In the genomic region with DNA sequence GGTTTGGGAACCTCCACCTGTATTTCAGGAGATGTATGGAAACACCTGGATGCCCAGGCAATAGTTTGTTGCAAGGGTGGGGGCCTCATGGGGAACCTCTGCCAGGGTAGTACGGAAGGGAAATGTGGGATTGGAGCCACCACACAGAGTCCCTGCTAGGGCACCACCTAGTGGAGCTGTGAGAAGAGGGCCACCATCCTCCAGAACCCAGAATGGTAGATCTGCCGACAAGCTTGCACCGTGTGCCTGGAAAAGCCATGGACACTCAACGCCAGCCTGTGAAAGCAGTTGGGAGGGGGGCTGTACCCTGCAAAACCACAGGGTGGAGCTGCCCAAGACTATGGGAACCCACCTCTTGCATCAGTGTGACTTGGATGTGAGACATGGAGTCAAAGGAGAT, we compare ENCODE assay signal across 8 cellular contexts.
DNase-seq lines count a peak whose midpoint lies in the region; FAIRE-seq and TF ChIP-seq lines count a peak whose summit lies in the region.
"Not testable (repeated sequence)": the region's sequence is repeated elsewhere in the genome, so short reads cannot be mapped to it uniquely, and the experiment has no call there.

No MANE protein-coding gene starts in this region.

- POLR2A ChIA-PET in A673 (lab: Charles Lee; ENCODE audit: low non-redundant PET), result not testable (repeated sequence)
- POLR2A ChIA-PET in H1 (lab: Charles Lee; ENCODE audit: partially characterized antibody), result interaction anchor here (0.7 to 0.9 kb wide), 2 partner anchors 9 to 18 kb away, joined by 3 read pairs; no protein-coding TSS in a partner anchor

- not testable (repeated sequence) for H2BK15ac ChIP-seq in H1 (ENCODE audit: low read length)

- H2AFZ ChIP-seq in H1 (ENCODE audit: low read length); trophoblast cell (ENCODE audit: insufficient read depth, low read length, poor library complexity): not testable (repeated sequence)

- H4K5ac ChIP-seq in H1 (ENCODE audit: insufficient read length, low read depth, low read length), result not testable (repeated sequence)

- H3K18ac ChIP-seq in H1 (ENCODE audit: extremely low read depth, low read length); trophoblast cell (ENCODE audit: low read length): not testable (repeated sequence)

- H2BK120ac ChIP-seq in H1 (replicated peaks; ENCODE audit: low read depth, low read length); trophoblast cell (ENCODE audit: insufficient read depth, low read length, poor library complexity): not testable (repeated sequence)

- H3K36me3 ChIP-seq in A673 (ENCODE audit: insufficient read depth, low read length, poor library complexity, severe bottlenecking); H1 (ENCODE audit: control insufficient read depth in 2 of 4, insufficient read depth in 4 of 4, low read length in 3 of 4); trophoblast cell (ENCODE audit: control insufficient read depth in 1 of 2, insufficient read depth in 2 of 2, low read length in 2 of 2): not testable (repeated sequence)

- H3K9ac ChIP-seq in H1 (replicated peaks in 1 of 4; ENCODE audit: extremely low read depth in 1 of 4, low read depth in 3 of 4, low read length in 3 of 4); trophoblast cell (ENCODE audit: low read length): not testable (repeated sequence)

- not testable (repeated sequence) for BruUV-seq in A673 (replicated peaks; lab: Mats Ljungman, UMichigan)

- H3K4me2 ChIP-seq in H1 (ENCODE audit: insufficient read depth in 1 of 2, low read depth in 2 of 2, low read length in 2 of 2); trophoblast cell (ENCODE audit: low read length): not testable (repeated sequence)

- intact Hi-C loops in A673 (cut with micrococcal nuclease; ENCODE audit: unreplicated experiment), result not testable (repeated sequence)

- not testable (repeated sequence) for H3K9me3 ChIP-seq in A673 (ENCODE audit: low read depth, low read length, poor library complexity, severe bottlenecking); H1 (ENCODE audit: insufficient read depth in 2 of 2, low read depth in 1 of 2, low read length in 1 of 2); trophoblast cell (ENCODE audit: insufficient read depth, low read depth, low read length)

- not testable (repeated sequence) for H3K56ac ChIP-seq in H1 (replicated peaks; ENCODE audit: insufficient read length, low read depth, low read length)

- peak; percentile 51 for TF ChIP-seq CTCF in A673 (conservative IDR thresholded peaks at IDR 0.05; ENCODE audit: low read depth, low read length)
- peak; percentile 43 for TF ChIP-seq CTCF in GM12864 (IDR thresholded peaks at IDR 0.05; ENCODE audit: low read depth, low read length, missing control alignments)
- peak; percentile 59; the same call in 1 of the 2 replicates for TF ChIP-seq CTCF in VCaP (conservative IDR thresholded peaks at IDR 0.05)
- peak; percentile 48 to 65 (median 53) for TF ChIP-seq CTCF in H1 (IDR thresholded peaks at IDR 0.05; ENCODE audit: control extremely low read depth in 1 of 3, insufficient read depth in 1 of 3, low read depth in 1 of 3, low read length in 3 of 3)

- FAIRE-seq in H1 (lab: Jason Lieb, UNC), result peak; percentile 45

- H4K8ac ChIP-seq in H1 (ENCODE audit: extremely low read depth, insufficient read depth, low read length); trophoblast cell (ENCODE audit: low read depth, low read length): not testable (repeated sequence)

- H4K20me1 ChIP-seq in H1 (replicated peaks in 1 of 2; ENCODE audit: control insufficient read depth in 1 of 2, insufficient read depth in 2 of 2, low read length in 2 of 2), result not testable (repeated sequence)

- not testable (repeated sequence) for H4K91ac ChIP-seq in H1 (replicated peaks; ENCODE audit: insufficient read length, low read length); trophoblast cell (ENCODE audit: low read depth, low read length)

- DNase-seq in A673 (ENCODE audit: low spot score) (peak; percentile 39), NCI-H82 (lab: John Stamatoyannopoulos, UW) (peak; percentile 17), H1 (ENCODE audit: low read depth in 1 of 2, low spot score in 2 of 2) (peak; percentile 46 to 63), iPS-NIHi7 (ENCODE audit: extremely low spot score) (peak; percentile 15), trophoblast cell (peak; percentile 3 to 55)
- not testable (repeated sequence) for DNase-seq in GM12864 (ENCODE audit: low read depth)

- not testable (repeated sequence) for H3K4me1 ChIP-seq in A673 (ENCODE audit: insufficient read depth, low read length, poor library complexity, severe bottlenecking); H1 (replicated peaks in 1 of 4; ENCODE audit: control insufficient read depth in 3 of 4, insufficient read depth in 4 of 4, low read length in 3 of 4); trophoblast cell (ENCODE audit: control insufficient read depth in 1 of 2, insufficient read depth in 2 of 2, low read length in 2 of 2)

- not testable (repeated sequence) for H3K4ac ChIP-seq in H1 (replicated peaks; ENCODE audit: insufficient read length, low read depth, low read length); trophoblast cell (ENCODE audit: low read depth, low read length)

- H3K14ac ChIP-seq in H1 (ENCODE audit: insufficient read length); trophoblast cell (ENCODE audit: low read length): not testable (repeated sequence)

- H2BK12ac ChIP-seq in H1 (ENCODE audit: low read depth, low read length), result not testable (repeated sequence)
- peak overlapping the region; percentile 36 for H2BK12ac ChIP-seq in trophoblast cell (ENCODE audit: low read length)

- H3K4me3 ChIP-seq in A673 (ENCODE audit: low read depth, low read length, poor library complexity, severe bottlenecking); GM12864 (ENCODE audit: low read depth, low read length); H1 (ENCODE audit: extremely low read depth in 1 of 4, insufficient read depth in 2 of 4, low read depth in 3 of 4, low read length in 4 of 4); trophoblast cell (ENCODE audit: low read depth, low read length): not testable (repeated sequence)

- H4K12ac ChIP-seq in trophoblast cell (ENCODE audit: low read depth, low read length), result not testable (repeated sequence)

- H2BK20ac ChIP-seq in H1 (ENCODE audit: low read length), result not testable (repeated sequence)

- not testable (repeated sequence) for H3K23me2 ChIP-seq in H1 (ENCODE audit: low read depth, low read length)

- TF ChIP-seq EP300 in Ishikawa (IDR thresholded peaks at IDR 0.05; ENCODE audit: borderline replicate concordance); H1 (IDR thresholded peaks at IDR 0.05; ENCODE audit: borderline replicate concordance in 1 of 2, low read depth in 2 of 2, low read length in 2 of 2): not testable (repeated sequence)

- WGBS in H1 (ENCODE audit: extremely low coverage in 1 of 2, insufficient coverage in 1 of 2, insufficient read length in 1 of 2, insufficient replicate concordance in 2 of 2, low coverage in 1 of 2, low lambda C conversion rate in 2 of 2, missing lambda C conversion rate in 1 of 2), 2 experiments, result 85% methylated on average over 4 of the region's 4 CpGs; no CpG with 5 or more reads in 1 of the 2 experiments
- no CpG with 5 or more reads among the region's 4 CpGs for WGBS in trophoblast cell (ENCODE audit: extremely low coverage, insufficient coverage, insufficient read length)

- TF ChIP-seq RAD21 in Ishikawa (IDR thresholded peaks at IDR 0.05; ENCODE audit: low read depth), result peak; percentile 42
- peak; percentile 47 to 51 for TF ChIP-seq RAD21 in H1 (IDR thresholded peaks at IDR 0.05 in 1 of 2, conservative IDR thresholded peaks at IDR 0.05 in 1 of 2; ENCODE audit: low read depth in 2 of 2, low read length in 2 of 2)

- TF ChIP-seq POLR2A in H1 (IDR thresholded peaks at IDR 0.05; ENCODE audit: control extremely low read depth in 1 of 2, low read depth in 2 of 2, low read length in 2 of 2), result not testable (repeated sequence)

- H3K27ac ChIP-seq in A673 (ENCODE audit: low read depth, low read length, poor library complexity, severe bottlenecking); VCaP; H1 (ENCODE audit: low read depth, low read length); trophoblast cell (ENCODE audit: low read depth, low read length): not testable (repeated sequence)

- CTCF ChIA-PET in A673 (lab: Charles Lee), result not testable (repeated sequence)
- CTCF ChIA-PET in H1 (lab: Charles Lee; ENCODE audit: partially characterized antibody), result interaction anchor here (0.6 to 2.7 kb wide), 24 partner anchors 10 to 334 kb away, joined by 3 to 30 read pairs (median 4); no protein-coding TSS in a partner anchor

- not testable (repeated sequence) for H3K79me2 ChIP-seq in H1 (ENCODE audit: control insufficient read depth in 1 of 2, insufficient read depth in 2 of 2, low read length in 2 of 2); trophoblast cell (ENCODE audit: control insufficient read depth, insufficient read depth, low read length, poor library complexity)

- H3K23ac ChIP-seq in H1 (ENCODE audit: insufficient read length); trophoblast cell (ENCODE audit: low read length): not testable (repeated sequence)

- H3K79me1 ChIP-seq in H1 (ENCODE audit: low read depth, low read length), result not testable (repeated sequence)
- H3K79me1 ChIP-seq in trophoblast cell (ENCODE audit: low read length), result peaks cover 11% of the 10 kb centered on the region

- not testable (repeated sequence) for H3K27me3 ChIP-seq in A673 (replicated peaks; ENCODE audit: insufficient read depth, low read depth, low read length, poor library complexity); H1 (replicated peaks in 1 of 4; ENCODE audit: control insufficient read depth in 3 of 4, extremely low read depth in 1 of 4, insufficient read depth in 3 of 4, low read length in 3 of 4); trophoblast cell (ENCODE audit: insufficient read depth, low read length)

- not testable (repeated sequence) for H2AK5ac ChIP-seq in H1 (ENCODE audit: low read depth, low read length); trophoblast cell (ENCODE audit: low read length)

- H2BK5ac ChIP-seq in H1 (ENCODE audit: low read depth, low read length); trophoblast cell (ENCODE audit: low read depth, low read length, poor library complexity): not testable (repeated sequence)

TF ChIP-seq in H1, 55 proteins besides CTCF, POLR2A, EP300 and RAD21:
- 0 out of 2 replicates have a peak, but pooled peaks have one; percentile 33 for TF ChIP-seq YY1 (IDR thresholded peaks at IDR 0.05; ENCODE audit: low read depth, low read length)
